8 cellular contexts compared by ENCODE assay signal in the genomic region with DNA sequence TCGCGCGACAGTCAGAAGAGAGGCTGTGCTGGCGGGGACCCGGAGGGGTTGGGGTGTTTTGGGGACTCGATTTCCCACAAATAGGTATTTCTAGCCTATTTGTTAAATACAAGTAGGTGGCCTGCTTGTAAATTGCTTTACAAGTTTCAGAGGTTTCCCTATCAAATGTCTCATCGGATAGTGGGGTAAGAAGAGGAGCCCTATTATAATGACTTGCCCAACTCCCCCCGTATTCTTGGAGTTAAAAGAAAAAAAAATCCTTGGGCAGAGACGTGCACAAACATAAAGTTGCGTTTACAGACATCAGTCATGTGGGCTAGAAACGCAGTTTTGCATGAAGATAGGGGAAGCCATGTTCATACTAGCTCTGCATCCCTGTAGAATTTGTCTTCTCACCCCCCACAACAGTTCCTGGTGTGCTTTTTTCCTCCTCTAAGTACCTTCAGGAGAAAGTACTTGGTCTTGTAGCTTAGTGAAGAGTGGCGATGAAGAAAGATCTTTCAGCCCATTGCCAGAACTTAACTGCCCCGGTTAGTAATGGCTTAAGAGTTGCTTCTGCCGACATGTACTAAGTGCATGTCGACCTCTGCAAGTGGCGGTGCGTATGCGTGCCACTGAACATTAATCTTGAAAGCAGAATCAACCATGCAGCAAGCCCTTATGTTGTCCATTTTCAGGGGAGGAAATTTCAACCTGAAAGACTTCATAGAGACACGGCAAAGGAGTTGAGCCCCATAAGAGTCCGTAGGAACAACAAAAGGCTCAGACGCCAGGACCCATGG. TPM values are rescaled to one million over a fixed set of nuclear protein-coding genes. Genes with fewer than 3 reads are reported as not detected.
DNase-seq lines count a peak whose midpoint lies in the region; ATAC-seq and TF ChIP-seq lines count a peak whose summit lies in the region.

No MANE protein-coding gene starts in this region.

- peaks cover 57% of the 10 kb centered on the region for H3K79me2 ChIP-seq in DOHH2 (ENCODE audit: control insufficient read depth, low read length)

- DNase-seq in ascending aorta (ENCODE audit: low spot score in 2 of 2) (no peak), mesenchymal stem cell (no peak), NK-92 (lab: John Stamatoyannopoulos, UW; ENCODE audit: unreplicated experiment) (no peak), posterior cingulate gyrus (no peak), mesenteric fat pad (ENCODE audit: low spot score) (no peak)

- H3K27me3 ChIP-seq in DOHH2 (ENCODE audit: control insufficient read depth, low read length) (no peaks in the 10 kb centered on the region), ascending aorta (no peaks in the 10 kb centered on the region), mesenchymal stem cell (ENCODE audit: control insufficient read depth in 1 of 2, insufficient read depth in 1 of 2, low read length in 2 of 2) (no peaks in the 10 kb centered on the region)

- no peak overlapping the region for H2BK12ac ChIP-seq in mesenchymal stem cell (ENCODE audit: low read length in 2 of 2)

- TF ChIP-seq CTCF in DOHH2 (IDR thresholded peaks at IDR 0.05; ENCODE audit: low read depth, low read length, poor library complexity, severe bottlenecking) (no peak), ascending aorta (IDR thresholded peaks at IDR 0.05) (no peak)

- no peak overlapping the region for H2BK5ac ChIP-seq in mesenchymal stem cell (ENCODE audit: low read depth, low read length, poor library complexity, severe bottlenecking)

- no peak overlapping the region for H2AK5ac ChIP-seq in mesenchymal stem cell (ENCODE audit: low read length, severe bottlenecking)

- H2BK15ac ChIP-seq in mesenchymal stem cell (ENCODE audit: low read depth, poor library complexity, severe bottlenecking) = no peak overlapping the region

- H3K4me1 ChIP-seq in DOHH2 (ENCODE audit: control insufficient read depth, low read length) (peaks cover 41% of the 10 kb centered on the region), ascending aorta (peaks cover 0 to 28% of the 10 kb centered on the region in 2 donors), mesenchymal stem cell (ENCODE audit: control insufficient read depth, insufficient read depth, low read depth, low read length) (peaks cover 3% of the 10 kb centered on the region)

- H4K91ac ChIP-seq in mesenchymal stem cell (ENCODE audit: low read length) = no peak overlapping the region

- H3K23ac ChIP-seq in mesenchymal stem cell (ENCODE audit: low read length in 2 of 2) = no peak overlapping the region

- H3K9me3 ChIP-seq in DOHH2 (ENCODE audit: control insufficient read depth, insufficient read depth, low read length) (no peaks in the 10 kb centered on the region), ascending aorta (no peaks in the 10 kb centered on the region), mesenchymal stem cell (ENCODE audit: control insufficient read depth, low read length) (no peaks in the 10 kb centered on the region)

- intact Hi-C loops in ascending aorta (cut with DNase I) = loop anchor here (1.0 to 10.0 kb wide), 9 partner anchors 54 to 843 kb away; a partner anchor contains a TSS
- intact Hi-C loops in posterior cingulate gyrus (cut with DNase I) = loop anchor here (2.0 to 10.0 kb wide), 3 partner anchors 53 to 295 kb away; a partner anchor contains a TSS

- no peak overlapping the region for H4K8ac ChIP-seq in mesenchymal stem cell (ENCODE audit: low read length)

- peak overlapping the region; percentile 88 for H3K4me3 ChIP-seq in DOHH2 (ENCODE audit: low read length)
- peak overlapping the region; percentile 64 to 70 for H3K4me3 ChIP-seq in ascending aorta
- H3K4me3 ChIP-seq in mesenchymal stem cell (ENCODE audit: insufficient read depth in 1 of 2, low read depth in 1 of 2, low read length in 2 of 2) = peak overlapping the region in 1 of 2 experiments; percentile 97

- H3K36me3 ChIP-seq in DOHH2 (ENCODE audit: control insufficient read depth, low read length) (peaks cover 36% of the 10 kb centered on the region), ascending aorta (no peaks in the 10 kb centered on the region), mesenchymal stem cell (ENCODE audit: control insufficient read depth in 1 of 2, insufficient read depth in 2 of 2, low read depth in 1 of 2, low read length in 2 of 2) (peaks cover 0 to 6% of the 10 kb centered on the region in 2 experiments)

- H3K4me2 ChIP-seq in DOHH2 (ENCODE audit: low read length) = peak overlapping the region; percentile 96
- peak overlapping the region; percentile 92 for H3K4me2 ChIP-seq in mesenchymal stem cell (ENCODE audit: low read length, poor library complexity, severe bottlenecking)

- H2BK120ac ChIP-seq in mesenchymal stem cell (ENCODE audit: low read depth, low read length) = no peak overlapping the region

- ATAC-seq in HG02588 (IDR thresholded peaks at IDR 0.05; ENCODE audit: unreplicated experiment) (peak; percentile 19), HG03442 (IDR thresholded peaks at IDR 0.05; ENCODE audit: unreplicated experiment) (no peak)

- peaks cover 7% of the 10 kb centered on the region for H3K79me1 ChIP-seq in mesenchymal stem cell (replicated peaks; ENCODE audit: low read length, poor library complexity, severe bottlenecking)

- H4K20me1 ChIP-seq in DOHH2 (ENCODE audit: control insufficient read depth, insufficient read depth, low read depth, low read length) = peaks cover 24% of the 10 kb centered on the region

- peaks cover 3% of the 10 kb centered on the region for H3F3A ChIP-seq in DOHH2 (ENCODE audit: control insufficient read depth, insufficient read depth)

- peak overlapping the region; percentile 97 for H3K9ac ChIP-seq in mesenchymal stem cell (ENCODE audit: low read length)

- H3K27ac ChIP-seq in DOHH2 (ENCODE audit: low read depth, low read length) (peak overlapping the region; percentile 76), ascending aorta (peak overlapping the region in 1 of 2 donors; percentile 95), mesenchymal stem cell (ENCODE audit: low read length, poor library complexity, severe bottlenecking) (peak overlapping the region; percentile 26)

- WGBS in mesenchymal stem cell = 60% methylated on average over 18 of the region's 21 CpGs

- no peak overlapping the region for H3K4ac ChIP-seq in mesenchymal stem cell (ENCODE audit: low read depth in 1 of 2, low read length in 2 of 2)

- no peaks in the 10 kb centered on the region for H3K9me2 ChIP-seq in DOHH2 (replicated peaks; ENCODE audit: control insufficient read depth, low read length)

- H3K14ac ChIP-seq in mesenchymal stem cell (ENCODE audit: low read length in 2 of 2) = no peak overlapping the region

- no peak overlapping the region for H2AFZ ChIP-seq in mesenchymal stem cell (ENCODE audit: low read depth, low read length)

- no peak overlapping the region for H3K18ac ChIP-seq in mesenchymal stem cell (ENCODE audit: low read depth in 1 of 2, low read length in 2 of 2)

RNA-seq across cellular contexts. Expression of a gene that starts 0.8 kb away (rescaled TPM):
- total RNA-seq in ascending aorta (35.5 TPM), mesenteric fat pad (97.6 TPM)
- 78.9 TPM for polyA plus RNA-seq in mesenchymal stem cell (2013, experiment 1 of 2)
- 81.0 TPM for polyA plus RNA-seq in mesenchymal stem cell (2013, experiment 2 of 2)

RNA-seq across cellular contexts. Expression of a gene that starts 53.6 kb away (rescaled TPM):
- total RNA-seq in ascending aorta (88.0 TPM), mesenteric fat pad (83.3 TPM)
- 66.0 TPM for polyA plus RNA-seq in mesenchymal stem cell (2013, experiment 1 of 2)
- polyA plus RNA-seq in mesenchymal stem cell (2013, experiment 2 of 2) = 65.0 TPM

RNA-seq across cellular contexts. Expression of a gene that starts 55.1 kb away (rescaled TPM):
- total RNA-seq in ascending aorta = 42.9 TPM
- 310 TPM for polyA plus RNA-seq in mesenchymal stem cell (2013, experiment 1 of 2)
- polyA plus RNA-seq in mesenchymal stem cell (2013, experiment 2 of 2) = 307 TPM
- 18.1 TPM for total RNA-seq in mesenteric fat pad
